In the genomic region with DNA sequence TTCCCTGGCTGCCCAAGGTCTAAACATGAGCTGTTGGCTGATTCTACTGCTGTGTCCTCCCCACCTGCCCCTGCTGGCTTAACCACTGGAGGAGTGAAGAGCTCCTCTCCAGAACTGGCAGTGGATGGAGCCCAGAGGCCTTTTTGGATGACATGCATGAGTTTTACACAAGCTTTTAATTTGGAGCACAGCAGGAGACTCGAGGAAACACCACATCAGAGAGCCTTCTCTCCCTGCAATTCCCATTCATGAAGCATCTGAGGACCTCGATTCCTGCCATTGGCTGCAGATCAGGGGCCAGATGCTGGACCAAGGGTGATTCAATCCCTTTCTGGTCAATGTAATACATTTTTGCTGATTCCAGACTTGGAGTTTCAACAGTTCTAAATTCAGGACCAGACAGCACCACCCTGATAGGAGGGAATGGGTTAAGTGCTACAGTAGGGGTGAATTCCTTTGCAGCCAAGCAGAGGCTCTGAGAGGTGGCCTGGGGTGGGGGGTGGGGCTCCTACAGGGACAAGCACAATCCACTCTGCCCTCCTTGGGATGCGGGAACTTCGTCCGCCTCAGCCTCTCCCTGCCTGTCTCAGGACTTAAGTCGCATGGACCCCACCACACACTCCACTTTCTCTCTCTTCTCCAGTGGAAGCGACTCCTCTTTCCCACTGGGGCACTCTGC, we compare ENCODE assay signal across 1 cellular context.
TF ChIP-seq lines count a peak whose summit lies in the region.

No MANE protein-coding gene starts in this region.

TF ChIP-seq in IMR-90, 13 proteins besides CTCF, POLR2A, EP300 and RAD21:
- TF ChIP-seq, protein P1, sequence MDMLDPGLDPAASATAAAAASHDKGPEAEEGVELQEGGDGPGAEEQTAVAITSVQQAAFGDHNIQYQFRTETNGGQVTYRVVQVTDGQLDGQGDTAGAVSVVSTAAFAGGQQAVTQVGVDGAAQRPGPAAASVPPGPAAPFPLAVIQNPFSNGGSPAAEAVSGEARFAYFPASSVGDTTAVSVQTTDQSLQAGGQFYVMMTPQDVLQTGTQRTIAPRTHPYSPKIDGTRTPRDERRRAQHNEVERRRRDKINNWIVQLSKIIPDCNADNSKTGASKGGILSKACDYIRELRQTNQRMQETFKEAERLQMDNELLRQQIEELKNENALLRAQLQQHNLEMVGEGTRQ (IDR thresholded peaks at IDR 0.05; ENCODE audit: low read depth, low read length), result no peak
- TF ChIP-seq MXI1 (IDR thresholded peaks at IDR 0.05; ENCODE audit: borderline replicate concordance, low read depth, low read length) (no peak), BHLHE40 (IDR thresholded peaks at IDR 0.05; ENCODE audit: low read depth, low read length) (no peak), MAFK (IDR thresholded peaks at IDR 0.05; ENCODE audit: low read depth, low read length) (no peak), RCOR1 (IDR thresholded peaks at IDR 0.05; ENCODE audit: insufficient replicate concordance, low read length) (no peak), FOS (IDR thresholded peaks at IDR 0.05; ENCODE audit: low read depth, low read length) (no peak), SMC3 (IDR thresholded peaks at IDR 0.05; ENCODE audit: low read depth, low read length) (no peak), RFX5 (IDR thresholded peaks at IDR 0.05; ENCODE audit: low read depth, low read length) (no peak), CEBPB (IDR thresholded peaks at IDR 0.05; ENCODE audit: low read depth, low read length) (no peak), CHD1 (IDR thresholded peaks at IDR 0.05; ENCODE audit: low read depth, low read length) (no peak), NFE2L2 (IDR thresholded peaks at IDR 0.05; ENCODE audit: low read depth, low read length) (no peak)
- TF ChIP-seq, protein P2, sequence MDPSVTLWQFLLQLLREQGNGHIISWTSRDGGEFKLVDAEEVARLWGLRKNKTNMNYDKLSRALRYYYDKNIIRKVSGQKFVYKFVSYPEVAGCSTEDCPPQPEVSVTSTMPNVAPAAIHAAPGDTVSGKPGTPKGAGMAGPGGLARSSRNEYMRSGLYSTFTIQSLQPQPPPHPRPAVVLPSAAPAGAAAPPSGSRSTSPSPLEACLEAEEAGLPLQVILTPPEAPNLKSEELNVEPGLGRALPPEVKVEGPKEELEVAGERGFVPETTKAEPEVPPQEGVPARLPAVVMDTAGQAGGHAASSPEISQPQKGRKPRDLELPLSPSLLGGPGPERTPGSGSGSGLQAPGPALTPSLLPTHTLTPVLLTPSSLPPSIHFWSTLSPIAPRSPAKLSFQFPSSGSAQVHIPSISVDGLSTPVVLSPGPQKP (IDR thresholded peaks at IDR 0.05; ENCODE audit: borderline replicate concordance, low read depth, low read length), result no peak
